Comparison of ENCODE assay signal across 25 cellular contexts in genomic region chr7:87347682-87348081, GRCh38.
"Had no signal": no experiment of that assay in that cellular context is flagged by ENCODE, and none has a peak within 500 bp of the region (broad histone marks: within the 10 kb centered on the region; RNA-seq: fewer than 3 reads in every experiment).

No MANE protein-coding gene starts in this region.

- H3K27me3 ChIP-seq: left lung, pancreas, sigmoid colon, tibial nerve, uterus had no signal

- H3K27ac Mint-ChIP-seq: stimulated activated memory B cell treated with anti-CD40 and anti-IgM and Interleukin-4, amounts not matched to agents 10 μg/mL and 1 μg/mL and 100 μg/mL, for 72 hours; stimulated activated naive CD8-positive, alpha-beta T cell treated with anti-CD3 and anti-CD28 coated beads, Interleukin-15, amount 100 ng/mL, for 72 hours; type B pancreatic cell had no signal

- DNase-seq: kidney glomerular epithelial cell; left colon; left lung; lower lobe of right lung; mammary epithelial cell; mesenchymal stem cell; naive thymus-derived CD8-positive, alpha-beta T cell; nucleus accumbens; pancreas; posterior cingulate gyrus; retina; right cardiac atrium; sigmoid colon; stimulated activated CD4-positive, alpha-beta T cell treated with anti-CD3 and anti-CD28 coated beads, Interleukin-1b, Interleukin-23, amount 100 ng/mL, for 48 hours; stimulated activated CD4-positive, alpha-beta T cell treated with anti-CD3 and anti-CD28 coated beads, Interleukin-2, amount 100 ng/mL, for 48 hours; stimulated activated CD4-positive, alpha-beta T cell treated with anti-CD3 and anti-CD28 coated beads, Interleukin-4, amount 100 ng/mL, for 4 hours; stimulated activated CD8-positive, alpha-beta memory T cell treated with anti-CD3 and anti-CD28 coated beads, Interleukin-4, amount 100 ng/mL, for 48 hours; stimulated activated naive CD4-positive, alpha-beta T cell treated with Interleukin-2 at 50 U/mL for 16 hours; stimulated activated naive CD8-positive, alpha-beta T cell treated with anti-CD3 and anti-CD28 coated beads, Interleukin-15, amount 100 ng/mL, for 72 hours; substantia nigra; uterus had no signal

- H3K9me3 Mint-ChIP-seq: stimulated activated memory B cell treated with anti-CD40 and anti-IgM and Interleukin-4, amounts not matched to agents 10 μg/mL and 1 μg/mL and 100 μg/mL, for 72 hours; stimulated activated naive CD8-positive, alpha-beta T cell treated with anti-CD3 and anti-CD28 coated beads, Interleukin-15, amount 100 ng/mL, for 72 hours had no signal

- H3K9me3 ChIP-seq: left lung, lower lobe of right lung, pancreas, prostate gland, sigmoid colon, tibial nerve, uterus had no signal

- H3K4me3 Mint-ChIP-seq: stimulated activated memory B cell treated with anti-CD40 and anti-IgM and Interleukin-4, amounts not matched to agents 10 μg/mL and 1 μg/mL and 100 μg/mL, for 72 hours; stimulated activated naive CD8-positive, alpha-beta T cell treated with anti-CD3 and anti-CD28 coated beads, Interleukin-15, amount 100 ng/mL, for 72 hours had no signal

- H3K4me3 ChIP-seq: left lung, lower lobe of right lung, pancreas, prostate gland, sigmoid colon, tibial nerve, uterus had no signal

- H3K36me3 ChIP-seq: prostate gland, uterus had no signal

- H3K27me3 Mint-ChIP-seq: naive thymus-derived CD8-positive, alpha-beta T cell; stimulated activated memory B cell treated with anti-CD40 and anti-IgM and Interleukin-4, amounts not matched to agents 10 μg/mL and 1 μg/mL and 100 μg/mL, for 72 hours; stimulated activated naive CD8-positive, alpha-beta T cell treated with anti-CD3 and anti-CD28 coated beads, Interleukin-15, amount 100 ng/mL, for 72 hours; type B pancreatic cell had no signal

- ATAC-seq: left colon; left lung; lower lobe of right lung; naive thymus-derived CD8-positive, alpha-beta T cell; pancreas; right cardiac atrium; stimulated activated memory B cell treated with anti-CD40 and anti-IgM and Interleukin-4, amounts not matched to agents 10 μg/mL and 1 μg/mL and 100 μg/mL, for 72 hours; stimulated activated naive CD8-positive, alpha-beta T cell treated with anti-CD3 and anti-CD28 coated beads, Interleukin-15, amount 100 ng/mL, for 72 hours had no signal

- H3K27ac ChIP-seq: left lung, lower lobe of right lung, pancreas, prostate gland, sigmoid colon, tibial nerve, uterus had no signal
